ENCODE assay signal across 13 cellular contexts in genomic region chr17:78661092-78661770, GRCh38.
A peak's percentile ranks its signal among the peaks of the same experiment; 100 is the strongest.
DNase-seq lines count a peak whose midpoint lies in the region; ATAC-seq lines count a peak whose summit lies in the region.
"Had no signal": no experiment of that assay in that cellular context is flagged by ENCODE, and none has a peak within 500 bp of the region (broad histone marks: within the 10 kb centered on the region; RNA-seq: fewer than 3 reads in every experiment).

No MANE protein-coding gene starts in this region.

- H3K27ac Mint-ChIP-seq in activated naive CD4-positive, alpha-beta T cell treated with anti-CD3 and anti-CD28 coated beads for 36 hours = no peak overlapping the region
- H3K27ac Mint-ChIP-seq: neural progenitor cell had no signal

- H3K27me3 Mint-ChIP-seq in activated naive CD4-positive, alpha-beta T cell treated with anti-CD3 and anti-CD28 coated beads for 36 hours (ENCODE audit: low read depth) = no peaks in the 10 kb centered on the region

- H3K9me3 Mint-ChIP-seq in activated naive CD4-positive, alpha-beta T cell treated with anti-CD3 and anti-CD28 coated beads for 36 hours = no peaks in the 10 kb centered on the region
- H3K9me3 Mint-ChIP-seq: neural progenitor cell had no signal

- intact Hi-C loops in cardiac septum (cut with DNase I) = no loop called here
- intact Hi-C loops in Right ventricle myocardium inferior (cut with DNase I) = no loop called here
- intact Hi-C loops in activated naive CD4-positive, alpha-beta T cell treated with anti-CD3 and anti-CD28 coated beads for 36 hours (cut with micrococcal nuclease) = no loop called here

- H3K4me3 Mint-ChIP-seq in activated naive CD4-positive, alpha-beta T cell treated with anti-CD3 and anti-CD28 coated beads for 36 hours = no peak overlapping the region
- H3K4me3 Mint-ChIP-seq: neural progenitor cell had no signal

- ATAC-seq in Right ventricle myocardium inferior (no peak), GM21526 (IDR thresholded peaks at IDR 0.05; ENCODE audit: low FRiP score, unreplicated experiment) (no peak)

- DNase-seq in cardiac septum (ENCODE audit: low spot score) (peak; percentile 51), Right ventricle myocardium inferior (ENCODE audit: missing footprints) (no peak), astrocyte of the hippocampus (ENCODE audit: low read depth, low spot score) (peak; percentile 80), kidney tubule cell (ENCODE audit: low spot score) (peak; percentile 96), DMS53 (lab: John Stamatoyannopoulos, UW) (no peak), RKO (ENCODE audit: low spot score) (no peak)
- no peak for DNase-seq in activated naive CD4-positive, alpha-beta T cell treated with anti-CD3 and anti-CD28 coated beads for 36 hours
- DNase-seq: activated CD4-positive, alpha-beta T cell treated with anti-CD3 and anti-CD28 coated beads, Interleukin-2, amount 50 U/mL, for 4 hours; activated gamma-delta T cell treated with Interleukin-2 at 50 U/mL for 16 hours; DND-41; H7 had no signal

- peaks cover under 1% of the 10 kb centered on the region for H3K36me3 Mint-ChIP-seq in activated naive CD4-positive, alpha-beta T cell treated with anti-CD3 and anti-CD28 coated beads for 36 hours (ENCODE audit: low read depth)
- H3K36me3 Mint-ChIP-seq: neural progenitor cell had no signal

- H3K4me1 Mint-ChIP-seq in activated naive CD4-positive, alpha-beta T cell treated with anti-CD3 and anti-CD28 coated beads for 36 hours (ENCODE audit: low read depth) = peaks cover 10% of the 10 kb centered on the region

- CTCF ChIA-PET in activated naive CD4-positive, alpha-beta T cell treated with anti-CD3 and anti-CD28 coated beads for 36 hours (lab: Charles Lee) = no interaction called here

Comparison
In these comparisons a context has a peak if more than half of its experiments do, and no peak if none do; other contexts are left out.
1. DNase-seq: peak in cardiac septum (single experiment), astrocyte of the hippocampus (single experiment) and kidney tubule cell (single experiment); none in Right ventricle myocardium inferior (single experiment), DMS53 (single experiment), RKO (single experiment) and activated naive CD4-positive, alpha-beta T cell treated with anti-CD3 and anti-CD28 coated beads for 36 hours (single experiment).